15 cellular contexts compared by ENCODE assay signal in genomic region chr7:22659741-22660140, GRCh38.
A peak's percentile ranks its signal among the peaks of the same experiment; 100 is the strongest.
DNase-seq lines count a peak whose midpoint lies in the region; ATAC-seq and TF ChIP-seq lines count a peak whose summit lies in the region.
"Had no signal": no experiment of that assay in that cellular context is flagged by ENCODE, and none has a peak within 500 bp of the region (broad histone marks: within the 10 kb centered on the region; RNA-seq: fewer than 3 reads in every experiment).

No MANE protein-coding gene starts in this region.

- 0 out of 4 replicates have a peak, but pooled peaks cover 0 to 2% of the 10 kb centered on the region in 2 experiments for H3K79me1 ChIP-seq in IMR-90 (ENCODE audit: low read depth in 1 of 2, low read length in 2 of 2)

- H4K20me1 ChIP-seq in IMR-90 (ENCODE audit: insufficient read depth, low read length), result no peaks in the 10 kb centered on the region

- H2AK9ac ChIP-seq in IMR-90 (replicated peaks; ENCODE audit: low read depth, low read length, poor library complexity), result no peak overlapping the region

- no peak overlapping the region for H3K27ac ChIP-seq in IMR-90 (ENCODE audit: insufficient read depth, low read length)

- no peak overlapping the region for H3K4me3 ChIP-seq in IMR-90 (ENCODE audit: insufficient read depth, low read depth, low read length)
- H3K4me3 ChIP-seq: GM23338 had no signal

- H3K4me2 ChIP-seq in IMR-90 (ENCODE audit: low read depth, low read length), result no peak overlapping the region
- H3K4me2 ChIP-seq: GM23338 had no signal

- H3K56ac ChIP-seq in IMR-90 (ENCODE audit: extremely low read depth, insufficient read depth, low read length), result no peak overlapping the region

- H3K23ac ChIP-seq in IMR-90 (ENCODE audit: low read depth, low read length), result no peak overlapping the region

- peak overlapping the region; percentile 37; the same call in 1 of the 2 replicates for H2BK20ac ChIP-seq in IMR-90 (ENCODE audit: low read depth, low read length)

- H3K9me3 ChIP-seq in IMR-90 (ENCODE audit: control insufficient read depth, insufficient read depth, low read length), result no peaks in the 10 kb centered on the region
- H3K9me3 ChIP-seq: BE2C, Caco-2 had no signal

- TF ChIP-seq CTCF in IMR-90 (conservative IDR thresholded peaks at IDR 0.05; ENCODE audit: low read depth, low read length), result no peak

- H3K4me3 Mint-ChIP-seq in stimulated activated naive B cell treated with anti-CD40 and anti-IgM and Interleukin-4, amounts not matched to agents 10 μg/mL and 1 μg/mL and 100 μg/mL, for 72 hours, result no peak overlapping the region
- H3K4me3 Mint-ChIP-seq: CD4-positive, CD25-positive, alpha-beta regulatory T cell; CD8-positive, alpha-beta memory T cell; GM23338; IgD-negative memory B cell had no signal

- intact Hi-C loops in IMR-90 (cut with micrococcal nuclease), result loop anchor here (5.0 kb wide), 2 partner anchors 77 to 97 kb away; no protein-coding TSS in a partner anchor

- no peak overlapping the region for H2BK5ac ChIP-seq in IMR-90 (ENCODE audit: low read depth, low read length, poor library complexity, severe bottlenecking)

- H3K27ac Mint-ChIP-seq in stimulated activated naive B cell treated with anti-CD40 and anti-IgM and Interleukin-4, amounts not matched to agents 10 μg/mL and 1 μg/mL and 100 μg/mL, for 72 hours, result peak overlapping the region; percentile 11
- H3K27ac Mint-ChIP-seq: CD4-positive, CD25-positive, alpha-beta regulatory T cell; CD8-positive, alpha-beta memory T cell; GM23338 had no signal

- no peak for TF ChIP-seq RAD21 in IMR-90 (IDR thresholded peaks at IDR 0.05; ENCODE audit: low read length)

- H3K4me1 Mint-ChIP-seq in stimulated activated naive B cell treated with anti-CD40 and anti-IgM and Interleukin-4, amounts not matched to agents 10 μg/mL and 1 μg/mL and 100 μg/mL, for 72 hours, result peaks cover 60 to 79% of the 10 kb centered on the region in 2 donors
- H3K4me1 Mint-ChIP-seq: CD4-positive, CD25-positive, alpha-beta regulatory T cell; CD8-positive, alpha-beta memory T cell had no signal

- H3K36me3 ChIP-seq in IMR-90 (ENCODE audit: control insufficient read depth, insufficient read depth, low read length), result no peaks in the 10 kb centered on the region
- H3K36me3 ChIP-seq: BE2C had no signal

- TF ChIP-seq POLR2A in IMR-90 (IDR thresholded peaks at IDR 0.05; ENCODE audit: low read depth, low read length), result no peak

- H3K27me3 ChIP-seq in IMR-90 (ENCODE audit: control insufficient read depth, insufficient read depth, low read length), result no peaks in the 10 kb centered on the region
- H3K27me3 ChIP-seq: BE2C had no signal

- peak overlapping the region; percentile 37; the same call in 1 of the 2 replicates for H3K18ac ChIP-seq in IMR-90 (ENCODE audit: low read depth, low read length)

- peaks cover 8% of the 10 kb centered on the region for H3K9me1 ChIP-seq in IMR-90 (ENCODE audit: insufficient read depth, low read length)

- H3K14ac ChIP-seq in IMR-90 (replicated peaks; ENCODE audit: low read depth, low read length), result peak overlapping the region; percentile 46; the same call in 1 of the 2 replicates

- POLR2A ChIA-PET in IMR-90 (lab: Charles Lee; ENCODE audit: unreplicated experiment), result no interaction called here

- no TSS peak for BruUV-seq in IMR-90 (replicated peaks; lab: Mats Ljungman, UMichigan)

- no peaks in the 10 kb centered on the region for H3K9me3 Mint-ChIP-seq in stimulated activated naive B cell treated with anti-CD40 and anti-IgM and Interleukin-4, amounts not matched to agents 10 μg/mL and 1 μg/mL and 100 μg/mL, for 72 hours
- H3K9me3 Mint-ChIP-seq: CD4-positive, CD25-positive, alpha-beta regulatory T cell; CD8-positive, alpha-beta memory T cell; GM23338; IgD-negative memory B cell had no signal

- peak overlapping the region; percentile 36; the same call in 1 of the 2 replicates for H2BK120ac ChIP-seq in IMR-90 (ENCODE audit: low read depth, low read length)

- no peak overlapping the region for H3K9ac ChIP-seq in IMR-90 (ENCODE audit: low read depth, low read length)

- CTCF ChIA-PET in IMR-90 (lab: Yijun Ruan, JAX), result no interaction called here

- peak overlapping the region; percentile 28; the same call in 1 of the 2 replicates for H4K91ac ChIP-seq in IMR-90 (ENCODE audit: insufficient read depth, low read depth, low read length)

- peak overlapping the region; percentile 60; the same call in 1 of the 3 replicates for H2BK15ac ChIP-seq in IMR-90 (ENCODE audit: low read depth, low read length)

- no peak overlapping the region for H2AFZ ChIP-seq in IMR-90 (replicated peaks; ENCODE audit: low read length, poor library complexity)
- H2AFZ ChIP-seq: GM23338 had no signal

- H4K8ac ChIP-seq in IMR-90 (ENCODE audit: low read depth in 2 of 2, low read length in 2 of 2), result no peak overlapping the region

- WGBS in IMR-90 (ENCODE audit: extremely low coverage in 2 of 2, insufficient read length in 1 of 2), 2 experiments, result 89% methylated on average over 3 of the region's 6 CpGs; no CpG with 5 or more reads in 1 of the 2 experiments

- H2AK5ac ChIP-seq in IMR-90 (ENCODE audit: low read depth, low read length), result peak overlapping the region; percentile 73

- H3K4ac ChIP-seq in IMR-90 (ENCODE audit: low read depth, low read length), result peak overlapping the region; percentile 36; the same call in 1 of the 2 replicates

- H3K36me3 Mint-ChIP-seq in stimulated activated naive B cell treated with anti-CD40 and anti-IgM and Interleukin-4, amounts not matched to agents 10 μg/mL and 1 μg/mL and 100 μg/mL, for 72 hours, result peaks cover 4 to 23% of the 10 kb centered on the region in 2 donors
- H3K36me3 Mint-ChIP-seq: CD4-positive, CD25-positive, alpha-beta regulatory T cell; CD8-positive, alpha-beta memory T cell had no signal

- DNase-seq in IMR-90 (no peak), amniotic epithelial cell (ENCODE audit: low read depth) (peak; percentile 28), foreskin melanocyte (peak; percentile 44), NCI-H2196 (lab: John Stamatoyannopoulos, UW; ENCODE audit: unreplicated experiment) (no peak)
- no peak for DNase-seq in stimulated activated naive B cell treated with anti-CD40 and anti-IgM and Interleukin-4, amounts not matched to agents 10 μg/mL and 1 μg/mL and 100 μg/mL, for 72 hours
- DNase-seq in stimulated activated CD4-positive, alpha-beta T cell treated with anti-CD3 and anti-CD28 coated beads, Interleukin-2, amount 100 ng/mL, for 24 hours, result no peak
- DNase-seq: BE2C; C1 segment of cervical spinal cord; Caco-2; CD4-positive, CD25-positive, alpha-beta regulatory T cell; CD8-positive, alpha-beta memory T cell; HCEC 1CT had no signal

- no peak overlapping the region; the same call in 1 of the 2 replicates for H4K5ac ChIP-seq in IMR-90 (ENCODE audit: low read depth, low read length)

- in situ Hi-C loops in IMR-90 (cut with MboI; ENCODE audit: low sequenced_read_pairs), result no loop called here

- no peaks in the 10 kb centered on the region for H3K27me3 Mint-ChIP-seq in stimulated activated naive B cell treated with anti-CD40 and anti-IgM and Interleukin-4, amounts not matched to agents 10 μg/mL and 1 μg/mL and 100 μg/mL, for 72 hours
- H3K27me3 Mint-ChIP-seq: CD4-positive, CD25-positive, alpha-beta regulatory T cell; IgD-negative memory B cell had no signal

- dilution Hi-C loops in IMR-90 (cut with HindIII; ENCODE audit: low sequenced_read_pairs, unreplicated experiment), result no loop called here

- H3K4me1 ChIP-seq in IMR-90 (ENCODE audit: control insufficient read depth, insufficient read depth, low read length), result peaks cover 13% of the 10 kb centered on the region
- H3K4me1 ChIP-seq: BE2C had no signal

- ATAC-seq in IMR-90 (ENCODE audit: low read depth) (no peak), HG02642 (IDR thresholded peaks at IDR 0.05; ENCODE audit: poor library complexity, unreplicated experiment) (no peak)
- no peak for ATAC-seq in stimulated activated naive B cell treated with anti-CD40 and anti-IgM and Interleukin-4, amounts not matched to agents 10 μg/mL and 1 μg/mL and 100 μg/mL, for 72 hours (replicated peaks)
- ATAC-seq: GM23338 had no signal

TF ChIP-seq in IMR-90, 13 proteins besides CTCF, POLR2A, EP300 and RAD21:
- no peak for TF ChIP-seq RFX5 (IDR thresholded peaks at IDR 0.05; ENCODE audit: low read depth, low read length)
- TF ChIP-seq FOS (IDR thresholded peaks at IDR 0.05; ENCODE audit: low read depth, low read length), result no peak
- no peak for TF ChIP-seq CEBPB (IDR thresholded peaks at IDR 0.05; ENCODE audit: low read depth, low read length)
- TF ChIP-seq SMC3 (IDR thresholded peaks at IDR 0.05; ENCODE audit: low read depth, low read length), result no peak
- no peak for TF ChIP-seq CHD1 (IDR thresholded peaks at IDR 0.05; ENCODE audit: low read depth, low read length)
- no peak for TF ChIP-seq RCOR1 (IDR thresholded peaks at IDR 0.05; ENCODE audit: insufficient replicate concordance, low read length)
- TF ChIP-seq ELK1 (IDR thresholded peaks at IDR 0.05; ENCODE audit: borderline replicate concordance, low read depth, low read length), result no peak
- TF ChIP-seq MAFK (IDR thresholded peaks at IDR 0.05; ENCODE audit: low read depth, low read length), result no peak
- no peak for TF ChIP-seq MXI1 (IDR thresholded peaks at IDR 0.05; ENCODE audit: borderline replicate concordance, low read depth, low read length)
- TF ChIP-seq NFE2L2 (IDR thresholded peaks at IDR 0.05; ENCODE audit: low read depth, low read length), result no peak
- TF ChIP-seq, protein P1, sequence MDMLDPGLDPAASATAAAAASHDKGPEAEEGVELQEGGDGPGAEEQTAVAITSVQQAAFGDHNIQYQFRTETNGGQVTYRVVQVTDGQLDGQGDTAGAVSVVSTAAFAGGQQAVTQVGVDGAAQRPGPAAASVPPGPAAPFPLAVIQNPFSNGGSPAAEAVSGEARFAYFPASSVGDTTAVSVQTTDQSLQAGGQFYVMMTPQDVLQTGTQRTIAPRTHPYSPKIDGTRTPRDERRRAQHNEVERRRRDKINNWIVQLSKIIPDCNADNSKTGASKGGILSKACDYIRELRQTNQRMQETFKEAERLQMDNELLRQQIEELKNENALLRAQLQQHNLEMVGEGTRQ (IDR thresholded peaks at IDR 0.05; ENCODE audit: low read depth, low read length), result no peak
- no peak for TF ChIP-seq BHLHE40 (IDR thresholded peaks at IDR 0.05; ENCODE audit: low read depth, low read length)
- TF ChIP-seq MAZ (IDR thresholded peaks at IDR 0.05; ENCODE audit: borderline replicate concordance, low read depth, low read length), result no peak
TF ChIP-seq in IMR-90: peak in this region for 0.

Comparison
In these comparisons a context has a peak if more than half of its experiments do, and no peak if none do; other contexts are left out.
1. DNase-seq: peak in amniotic epithelial cell (single experiment) and foreskin melanocyte (single experiment); none in IMR-90 (single experiment), stimulated activated naive B cell treated with anti-CD40 and anti-IgM and Interleukin-4, amounts not matched to agents 10 μg/mL and 1 μg/mL and 100 μg/mL, for 72 hours (single experiment), NCI-H2196 (single experiment) and stimulated activated CD4-positive, alpha-beta T cell treated with anti-CD3 and anti-CD28 coated beads, Interleukin-2, amount 100 ng/mL, for 24 hours (0 of 2).